In genomic region chr9:98302150-98302549, GRCh38 we compare ENCODE assay signal across 20 cellular contexts.
"Had no signal": no experiment of that assay in that cellular context is flagged by ENCODE, and none has a peak within 500 bp of the region (broad histone marks: within the 10 kb centered on the region; RNA-seq: fewer than 3 reads in every experiment).

No MANE protein-coding gene starts in this region.

- DNase-seq: dorsolateral prefrontal cortex; effector CD4-positive, alpha-beta T cell; effector memory CD4-positive, alpha-beta T cell; foreskin keratinocyte; heart left ventricle; immature natural killer cell; islet precursor cell; left cardiac atrium; left lung; left ventricle myocardium superior; lower lobe of right lung; mesenchymal stem cell; mucosa of descending colon had no signal

- ATAC-seq: foreskin keratinocyte, gastroesophageal sphincter, left cardiac atrium, left ventricle myocardium superior, lower lobe of right lung, mucosa of descending colon had no signal

- H3K36me3 ChIP-seq: esophagus muscularis mucosa, gastroesophageal sphincter, heart left ventricle, left lung, lower lobe of right lung had no signal

- H3K4me2 ChIP-seq: hepatocyte had no signal

- H3K27ac ChIP-seq: coronary artery, esophagus muscularis mucosa, foreskin keratinocyte, gastroesophageal sphincter, heart left ventricle, hepatocyte, left lung, lower lobe of right lung had no signal

- H3K4me1 ChIP-seq: gastroesophageal sphincter, left lung, lower lobe of right lung had no signal

- H3K27me3 ChIP-seq: dorsolateral prefrontal cortex, foreskin keratinocyte, hepatocyte, left lung had no signal

- H3K79me2 ChIP-seq: hepatocyte had no signal

- H3K9me3 ChIP-seq: esophagus muscularis mucosa, gastroesophageal sphincter, heart left ventricle, left lung, lower lobe of right lung, mucosa of descending colon had no signal

- H3K4me3 ChIP-seq: coronary artery, dorsolateral prefrontal cortex, esophagus muscularis mucosa, gastroesophageal sphincter, heart left ventricle, hepatocyte, left lung, lower lobe of right lung, mucosa of descending colon had no signal

- H2AFZ ChIP-seq: hepatocyte had no signal

- FAIRE-seq: colon, endothelial cell of umbilical vein, frontal cortex had no signal
